Comparison of ENCODE assay signal across 8 cellular contexts in genomic region chr4:40908702-40909362, GRCh38.
DNase-seq lines count a peak whose midpoint lies in the region; ATAC-seq and TF ChIP-seq lines count a peak whose summit lies in the region.

No MANE protein-coding gene starts in this region.

- H3K36me3 Mint-ChIP-seq in activated naive CD8-positive, alpha-beta T cell = no peaks in the 10 kb centered on the region

- ATAC-seq in HG02610 (IDR thresholded peaks at IDR 0.05; ENCODE audit: unreplicated experiment) (peak; percentile 91), heart left ventricle (peak; percentile 65 to 86 (median 82))

- H3K27me3 Mint-ChIP-seq in activated naive CD8-positive, alpha-beta T cell = no peaks in the 10 kb centered on the region

- TF ChIP-seq CTCF in GM12873 (IDR thresholded peaks at IDR 0.05; ENCODE audit: insufficient read depth, low read depth, low read length, missing control alignments) = peak; percentile 97
- TF ChIP-seq CTCF in heart left ventricle (IDR thresholded peaks at IDR 0.05) = peak; percentile 76 to 94 (median 88)

- peak overlapping the region in 2 of 12 donors; percentile 41 to 63 for H3K27ac ChIP-seq in heart left ventricle

- peaks cover 0 to 21% (median 15%) of the 10 kb centered on the region in 12 donors for H3K4me1 ChIP-seq in heart left ventricle

- intact Hi-C loops in heart left ventricle (cut with DNase I) = no loop called here

- peaks cover 0 to 15% (median 0%) of the 10 kb centered on the region in 9 donors for H3K36me3 ChIP-seq in heart left ventricle

- peaks cover 27% of the 10 kb centered on the region for H3K4me1 Mint-ChIP-seq in activated naive CD8-positive, alpha-beta T cell (ENCODE audit: low read depth)

- H3K27ac Mint-ChIP-seq in activated naive CD8-positive, alpha-beta T cell = peak overlapping the region; percentile 97

- no peak overlapping the region for H3K4me3 ChIP-seq in heart left ventricle

- WGBS in heart left ventricle, 4 donors = 43 to 54% (median 45%) methylated on average over 10 to 12 of the region's 12 CpGs

- H3K9me3 Mint-ChIP-seq in activated naive CD8-positive, alpha-beta T cell (ENCODE audit: low read depth) = no peaks in the 10 kb centered on the region

- no peak for TF ChIP-seq POLR2A in heart left ventricle (IDR thresholded peaks at IDR 0.05)

- H3K27me3 ChIP-seq in heart left ventricle = no peaks in the 10 kb centered on the region

- H3K4me3 Mint-ChIP-seq in activated naive CD8-positive, alpha-beta T cell = peak overlapping the region; percentile 67

- H3K9me3 ChIP-seq in heart left ventricle = no peaks in the 10 kb centered on the region

- peak; percentile 59 for DNase-seq in NCI-H1048 (lab: John Stamatoyannopoulos, UW)
- DNase-seq in SKM-1 (lab: John Stamatoyannopoulos, UW; ENCODE audit: unreplicated experiment) = peak; percentile 78
- DNase-seq in heart left ventricle = peak in 4 of 5 donors; percentile 57 to 71 (median 62)
- peak; percentile 51 for DNase-seq in putamen (ENCODE audit: low spot score)
- DNase-seq in mesenteric fat pad (ENCODE audit: low spot score) = no peak
